ENCODE assay signal across 8 cellular contexts in genomic region chr17:51166198-51166986, GRCh38. TPM values are rescaled to one million over a fixed set of nuclear protein-coding genes. Genes with fewer than 3 reads are reported as not detected.
DNase-seq lines count a peak whose midpoint lies in the region; ATAC-seq, FAIRE-seq and TF ChIP-seq lines count a peak whose summit lies in the region.

Gene NME2, plus strand, starts transcription at chr17:51166411. Its CDS starts 420 bp downstream, at chr17:51166831.

- H3K36me3 ChIP-seq in astrocyte (ENCODE audit: insufficient read depth, low read length), result peaks cover 36% of the 10 kb centered on the region
- H3K36me3 ChIP-seq in hepatocyte (replicated peaks; ENCODE audit: insufficient read depth, low read depth), result no peaks in the 10 kb centered on the region

- H4K20me1 ChIP-seq in astrocyte (ENCODE audit: insufficient read depth, low read length) (peaks cover 42% of the 10 kb centered on the region), hepatocyte (ENCODE audit: insufficient read depth, poor library complexity, severe bottlenecking) (no peaks in the 10 kb centered on the region)

- H2AFZ ChIP-seq in astrocyte (ENCODE audit: low read depth, low read length), result peak within 1 kb of the TSS; percentile 88
- H2AFZ ChIP-seq in hepatocyte, result peak within 1 kb of the TSS; percentile 99

- whole genome bisulfite sequencing in hepatocyte (ENCODE audit: low lambda C conversion rate, missing lambda C conversion rate), result 1% methylated on average over 49 of the region's 98 CpGs

- peak within 1 kb of the TSS; percentile 89 for H3K4me3 Mint-ChIP-seq in astrocyte (ENCODE audit: unreplicated experiment)

- intact Hi-C loops in T-helper 2 cell treated with Interferon-gamma antibody and Interleukin-4, amounts not matched to agents 100 ng/mL and 5 ng/mL, for 36 hours (cut with micrococcal nuclease), result loop anchor here (1.0 kb wide), 3 partner anchors 13 to 94 kb away; partner anchors contain the start of genes MBTD1, NME1 and UTP18

- TF ChIP-seq CTCF in GM12875 (IDR thresholded peaks at IDR 0.05; ENCODE audit: borderline replicate concordance, insufficient read depth, low read depth, low read length) (no peak), astrocyte (IDR thresholded peaks at IDR 0.05; ENCODE audit: insufficient read depth, low read depth, low read length) (no peak), hepatocyte (IDR thresholded peaks at IDR 0.05; ENCODE audit: poor library complexity) (no peak)

- H3K4me1 ChIP-seq in astrocyte (ENCODE audit: insufficient read depth, low read length) (peaks cover 11% of the 10 kb centered on the region), hepatocyte (ENCODE audit: insufficient read depth) (peaks cover 8% of the 10 kb centered on the region)

- H3K9me3 ChIP-seq in astrocyte (ENCODE audit: insufficient read depth, low read depth, low read length) (no peaks in the 10 kb centered on the region), hepatocyte (ENCODE audit: low read depth) (no peaks in the 10 kb centered on the region)

- H3K9ac ChIP-seq in astrocyte (ENCODE audit: low read length), result peak within 1 kb of the TSS; percentile 91

- no peaks in the 10 kb centered on the region for H3K9me3 Mint-ChIP-seq in astrocyte (ENCODE audit: unreplicated experiment)

- H3K4me1 Mint-ChIP-seq in astrocyte (ENCODE audit: low read depth, unreplicated experiment), result peaks cover 27% of the 10 kb centered on the region

- H3K4me3 ChIP-seq in GM12875 (ENCODE audit: low read depth, low read length), result peak within 1 kb of the TSS; percentile 82
- peak within 1 kb of the TSS; percentile 73 for H3K4me3 ChIP-seq in astrocyte (ENCODE audit: insufficient read depth, low read depth, low read length)
- H3K4me3 ChIP-seq in hepatocyte, result peak within 1 kb of the TSS; percentile 85

- no peaks in the 10 kb centered on the region for H3K27me3 ChIP-seq in astrocyte (ENCODE audit: insufficient read depth, low read length)
- H3K27me3 ChIP-seq in hepatocyte, result no peaks in the 10 kb centered on the region

- peak within 1 kb of the TSS; percentile 98 for H3K4me2 ChIP-seq in astrocyte (ENCODE audit: low read length)
- H3K4me2 ChIP-seq in hepatocyte, result peak within 1 kb of the TSS; percentile 98

- H3K27ac Mint-ChIP-seq in astrocyte (ENCODE audit: unreplicated experiment), result peak within 1 kb of the TSS; percentile 95

- no peak for FAIRE-seq in astrocyte (lab: Jason Lieb, UNC)

- H3K27ac ChIP-seq in astrocyte (ENCODE audit: low read depth, low read length), result peak within 1 kb of the TSS; percentile 83
- H3K27ac ChIP-seq in hepatocyte, result peak within 1 kb of the TSS; percentile 97

- no peaks in the 10 kb centered on the region for H3K9me2 ChIP-seq in hepatocyte (replicated peaks; ENCODE audit: insufficient read depth)

- peak; percentile 52 for DNase-seq in NCI-H1048 (lab: John Stamatoyannopoulos, UW)
- DNase-seq in astrocyte (ENCODE audit: low read depth), result peak; percentile 68
- DNase-seq in hepatocyte (ENCODE audit: low spot score), result peak; percentile 94
- DNase-seq in retina, result peak; percentile 93
- DNase-seq in OCI-M2 (lab: John Stamatoyannopoulos, UW; ENCODE audit: unreplicated experiment), result no peak

- peaks cover 25% of the 10 kb centered on the region for H3K36me3 Mint-ChIP-seq in astrocyte (ENCODE audit: low read depth, unreplicated experiment)

- H3K79me2 ChIP-seq in astrocyte (ENCODE audit: insufficient read depth, low read length) (peaks cover 40% of the 10 kb centered on the region), hepatocyte (peaks cover 11% of the 10 kb centered on the region)

- peak; percentile 74 for ATAC-seq in HG02571 (IDR thresholded peaks at IDR 0.05; ENCODE audit: unreplicated experiment)

- H3K27me3 Mint-ChIP-seq in astrocyte (ENCODE audit: low read depth, unreplicated experiment), result no peaks in the 10 kb centered on the region

RNA-seq across cellular contexts. Expression of gene NME2, which starts in this region (rescaled TPM):
- 544 and 554 TPM in 2 replicates for total RNA-seq in T-helper 2 cell treated with Interferon-gamma antibody and Interleukin-4, amounts not matched to agents 100 ng/mL and 5 ng/mL, for 36 hours
- total RNA-seq in astrocyte (799 and 894 TPM in 2 replicates), hepatocyte (290 and 326 TPM in 2 replicates)
- polyA plus RNA-seq in hepatocyte, result 480 and 531 TPM in 2 replicates
